11 cellular contexts compared by ENCODE assay signal in the genomic region with DNA sequence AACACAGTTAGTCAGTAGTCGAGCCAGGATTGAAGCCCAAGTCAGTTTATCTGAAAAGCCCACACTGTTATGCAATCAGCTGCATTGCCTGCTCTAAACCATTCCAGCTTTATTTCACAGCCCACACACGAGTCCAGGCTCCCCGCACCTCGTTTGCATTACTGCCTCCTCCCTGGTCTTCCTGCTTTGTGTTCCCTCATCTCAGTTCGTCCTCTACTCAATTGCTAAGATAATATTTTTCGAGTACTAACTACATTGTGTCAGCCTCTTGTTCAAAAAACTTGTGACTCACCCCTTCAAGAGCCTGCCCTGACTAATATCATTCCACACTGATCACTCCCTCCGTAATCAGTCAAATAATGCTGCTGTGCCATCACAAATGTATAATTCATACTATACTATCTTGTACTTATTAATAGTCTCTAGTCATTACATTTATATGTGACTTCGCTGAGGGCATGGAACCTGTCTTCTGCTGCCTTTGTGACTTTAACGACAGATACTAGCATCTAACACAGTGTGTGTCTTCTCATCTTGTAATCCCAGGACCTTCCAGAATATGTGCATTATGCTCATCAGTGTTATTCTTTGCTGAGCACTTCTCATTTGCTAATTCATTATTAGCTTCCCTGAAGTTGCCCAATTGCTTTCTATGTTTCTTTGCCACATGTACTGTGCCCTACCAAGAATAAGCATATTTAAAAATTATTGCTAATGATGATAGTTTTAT. TPM values are rescaled to one million over a fixed set of nuclear protein-coding genes. Genes with fewer than 3 reads are reported as not detected.
DNase-seq lines count a peak whose midpoint lies in the region; ATAC-seq and TF ChIP-seq lines count a peak whose summit lies in the region.
"Had no signal": no experiment of that assay in that cellular context is flagged by ENCODE, and none has a peak within 500 bp of the region (broad histone marks: within the 10 kb centered on the region; RNA-seq: fewer than 3 reads in every experiment).

No MANE protein-coding gene starts in this region.

- peaks cover 35% of the 10 kb centered on the region for H3K27me3 Mint-ChIP-seq in osteocyte (ENCODE audit: unreplicated experiment)

- peak overlapping the region; percentile 15 for H3K4me3 Mint-ChIP-seq in osteocyte (ENCODE audit: unreplicated experiment)
- H3K4me3 Mint-ChIP-seq: IgD-negative memory B cell had no signal

- TF ChIP-seq POLR2A in erythroblast (IDR thresholded peaks at IDR 0.05; ENCODE audit: low read length): no peak

- H3K36me3 Mint-ChIP-seq in osteocyte (ENCODE audit: unreplicated experiment): no peaks in the 10 kb centered on the region

- H3K9me3 Mint-ChIP-seq in osteocyte (ENCODE audit: unreplicated experiment): no peaks in the 10 kb centered on the region

- peak; percentile 68 for DNase-seq in Daoy (ENCODE audit: low read depth)
- peak; percentile 13 for DNase-seq in NCI-H460 (ENCODE audit: extremely low read depth, low read depth)
- DNase-seq in osteocyte (ENCODE audit: extremely low spot score, unreplicated experiment): no peak
- DNase-seq in erythroblast (lab: John Stamatoyannopoulos, UW): no peak
- DNase-seq: cortex of kidney; stimulated activated CD4-positive, alpha-beta T cell treated with anti-CD3 and anti-CD28 coated beads, Interleukin-4, amount 100 ng/mL, for 1 hour had no signal

- no peak overlapping the region for H3K27ac Mint-ChIP-seq in osteocyte (ENCODE audit: unreplicated experiment)
- H3K27ac Mint-ChIP-seq: IgD-negative memory B cell had no signal

- ATAC-seq in esophagus mucosa (peak; percentile 85), HG02840 (IDR thresholded peaks at IDR 0.05; ENCODE audit: low FRiP score, unreplicated experiment) (no peak), HG03135 (IDR thresholded peaks at IDR 0.05; ENCODE audit: unreplicated experiment) (no peak), GM18498 (IDR thresholded peaks at IDR 0.05; ENCODE audit: unreplicated experiment) (no peak)

- TF ChIP-seq CTCF in osteocyte (IDR thresholded peaks at IDR 0.05): no peak

- peaks cover 21% of the 10 kb centered on the region for H3K4me1 Mint-ChIP-seq in osteocyte (ENCODE audit: unreplicated experiment)

RNA-seq across cellular contexts. Expression of gene WDFY2, which starts 26.2 kb away (rescaled TPM):
- 1.4 and 4.5 TPM in 2 replicates for total RNA-seq in Daoy (2014; rRNA removed; shearing (Covaris generic))
- 9.4 and 10.8 TPM in 2 replicates for total RNA-seq in NCI-H460 (2014; rRNA removed; shearing (Covaris generic))
- polyA plus RNA-seq in NCI-H460 (2014; cell fraction: nucleus; rRNA removed): 52.2 and 87.0 TPM in 2 replicates
- total RNA-seq in esophagus mucosa (15.9 TPM), osteocyte (18.6 and 20.7 TPM in 2 replicates)

Comparison
In these comparisons a context has a peak if more than half of its experiments do, and no peak if none do; other contexts are left out.
1. DNase-seq: peak in Daoy (single experiment) and NCI-H460 (single experiment); none in osteocyte (single experiment) and erythroblast (0 of 2).